In genomic region chr2:205188516-205189138, GRCh38 we compare ENCODE assay signal across 11 cellular contexts.
DNase-seq lines count a peak whose midpoint lies in the region; ATAC-seq and TF ChIP-seq lines count a peak whose summit lies in the region.
"Had no signal": no experiment of that assay in that cellular context is flagged by ENCODE, and none has a peak within 500 bp of the region (broad histone marks: within the 10 kb centered on the region; RNA-seq: fewer than 3 reads in every experiment).

No MANE protein-coding gene starts in this region.

- no peaks in the 10 kb centered on the region for H3K36me3 Mint-ChIP-seq in CD8-positive, alpha-beta T cell

- H3K9ac ChIP-seq in adipocyte (ENCODE audit: low read length): no peak overlapping the region
- H3K9ac ChIP-seq: SK-N-SH had no signal

- POLR2A ChIA-PET in CD8-positive, alpha-beta T cell (lab: Charles Lee): no interaction called here

- H3K4me1 ChIP-seq in adipocyte (ENCODE audit: control insufficient read depth, insufficient read depth, low read length): peaks cover 13% of the 10 kb centered on the region
- peaks cover 3% of the 10 kb centered on the region for H3K4me1 ChIP-seq in right cardiac atrium (ENCODE audit: control insufficient read depth, insufficient read depth, low read length)
- H3K4me1 ChIP-seq in CD8-positive, alpha-beta T cell (ENCODE audit: insufficient read depth, low read length): no peaks in the 10 kb centered on the region

- no peaks in the 10 kb centered on the region for H3K27me3 Mint-ChIP-seq in CD8-positive, alpha-beta T cell (ENCODE audit: low read depth)

- no peaks in the 10 kb centered on the region for H3K9me3 ChIP-seq in adipocyte (ENCODE audit: control insufficient read depth, low read length)
- H3K9me3 ChIP-seq in right cardiac atrium (ENCODE audit: control insufficient read depth, low read length): no peaks in the 10 kb centered on the region
- H3K9me3 ChIP-seq in CD8-positive, alpha-beta T cell (ENCODE audit: low read length): no peaks in the 10 kb centered on the region
- H3K9me3 ChIP-seq: SK-N-SH had no signal

- CTCF ChIA-PET in CD8-positive, alpha-beta T cell (lab: Charles Lee): no interaction called here

- no peaks in the 10 kb centered on the region for H3K4me1 Mint-ChIP-seq in CD8-positive, alpha-beta T cell (ENCODE audit: low read depth)

- H3K27me3 ChIP-seq in adipocyte (replicated peaks; ENCODE audit: control insufficient read depth, insufficient read depth, low read length) (no peaks in the 10 kb centered on the region), right cardiac atrium (ENCODE audit: control insufficient read depth, insufficient read depth) (no peaks in the 10 kb centered on the region)
- no peaks in the 10 kb centered on the region for H3K27me3 ChIP-seq in CD8-positive, alpha-beta T cell (ENCODE audit: insufficient read depth, low read length)

- no peak overlapping the region for H3K4me3 Mint-ChIP-seq in CD8-positive, alpha-beta T cell

- H3K4me3 ChIP-seq in adipocyte (ENCODE audit: low read length): no peak overlapping the region
- no peak overlapping the region for H3K4me3 ChIP-seq in right cardiac atrium (ENCODE audit: low read length)
- no peak overlapping the region for H3K4me3 ChIP-seq in CD8-positive, alpha-beta T cell (ENCODE audit: low read depth, low read length)
- H3K4me3 ChIP-seq: GM12878 had no signal

- no peak overlapping the region for H3K27ac Mint-ChIP-seq in CD8-positive, alpha-beta T cell

- no peak overlapping the region for H3K27ac ChIP-seq in right cardiac atrium (ENCODE audit: low read length)
- H3K27ac ChIP-seq in CD8-positive, alpha-beta T cell (ENCODE audit: low read depth, low read length): no peak overlapping the region

- 61% methylated on average over 4 of the region's 4 CpGs for WGBS in right cardiac atrium

- ATAC-seq in right cardiac atrium: peak; percentile 81 to 95
- ATAC-seq in CD8-positive, alpha-beta T cell: no peak
- ATAC-seq in GM19395 (IDR thresholded peaks at IDR 0.05; ENCODE audit: unreplicated experiment): no peak
- ATAC-seq: GM12878 had no signal

- intact Hi-C loops in right cardiac atrium (cut with DNase I): no loop called here
- intact Hi-C loops in CD8-positive, alpha-beta T cell (cut with DNase I, micrococcal nuclease): no loop called here

- peaks cover 10% of the 10 kb centered on the region for H3K36me3 ChIP-seq in adipocyte (ENCODE audit: control insufficient read depth, insufficient read depth, low read length, severe bottlenecking)
- no peaks in the 10 kb centered on the region for H3K36me3 ChIP-seq in CD8-positive, alpha-beta T cell (ENCODE audit: insufficient read depth, low read length)

- no peak for TF ChIP-seq CTCF in CD8-positive, alpha-beta T cell (IDR thresholded peaks at IDR 0.05)

- H3K9me3 Mint-ChIP-seq in CD8-positive, alpha-beta T cell: no peaks in the 10 kb centered on the region

- DNase-seq in HCEC 1CT (peak; percentile 55), adipocyte (ENCODE audit: low read depth) (peak; percentile 72), right cardiac atrium (peak; percentile 79 to 90 (median 81)), smooth muscle cell of the brain vasculature (ENCODE audit: low read depth, low spot score) (peak; percentile 85), hepatic stellate cell (ENCODE audit: low spot score) (no peak), NCI-H2081 treated with DMSO at 0.1 percent for 48 hours (lab: John Stamatoyannopoulos, UW) (no peak)
- no peak for DNase-seq in CD8-positive, alpha-beta T cell
- DNase-seq: activated CD8-positive, alpha-beta memory T cell treated with anti-CD3 and anti-CD28 coated beads, Interleukin-2, amount 50 U/mL, for 48 hours; SK-N-SH had no signal

Comparison
In these comparisons a context has a peak if more than half of its experiments do, and no peak if none do; other contexts are left out.
1. DNase-seq: peak in HCEC 1CT (single experiment), adipocyte (single experiment), right cardiac atrium (3 of 3) and smooth muscle cell of the brain vasculature (single experiment); none in CD8-positive, alpha-beta T cell (0 of 7), hepatic stellate cell (single experiment) and NCI-H2081 treated with DMSO at 0.1 percent for 48 hours (single experiment).
2. ATAC-seq: peak in right cardiac atrium (2 of 2); none in CD8-positive, alpha-beta T cell (single experiment) and GM19395 (single experiment).